23 cellular contexts compared by ENCODE assay signal in genomic region chr16:69346683-69347082, GRCh38. TPM values are rescaled to one million over a fixed set of nuclear protein-coding genes. Genes with fewer than 3 reads are reported as not detected.
"Had no signal": no experiment of that assay in that cellular context is flagged by ENCODE, and none has a peak within 500 bp of the region (broad histone marks: within the 10 kb centered on the region; RNA-seq: fewer than 3 reads in every experiment).

No MANE protein-coding gene starts in this region.

- H3K27ac ChIP-seq: body of pancreas, esophagus squamous epithelium, neural progenitor cell, stomach, testis, upper lobe of left lung had no signal

- H3K27me3 ChIP-seq: body of pancreas, esophagus squamous epithelium, neural progenitor cell, stomach, testis, upper lobe of left lung had no signal

- H3K4me1 ChIP-seq: neural progenitor cell, testis had no signal

- H3K9ac ChIP-seq: neural progenitor cell had no signal

- DNase-seq: activated CD4-positive, alpha-beta T cell treated with anti-CD3 and anti-CD28 coated beads, Interleukin-2, amount 10 ng/mL, durations not matched to agents 7 days and 5 days; activated CD4-positive, CD25-positive, alpha-beta regulatory T cell; activated CD8-positive, alpha-beta memory T cell treated with anti-CD3 and anti-CD28 coated beads for 24 hours; activated effector memory CD4-positive, alpha-beta T cell treated with anti-CD3 and anti-CD28 coated beads, Interleukin-2, amount 50 U/mL, for 16 hours; amniotic stem cell; body of pancreas; caudate nucleus; cortex of kidney; effector CD8-positive, alpha-beta T cell; esophagus squamous epithelium; hippocampal formation; naive B cell; stomach; testis; upper lobe of left lung had no signal

- H3K9me3 ChIP-seq: body of pancreas, esophagus squamous epithelium, stomach, testis, upper lobe of left lung had no signal

- H3K4me3 ChIP-seq: body of pancreas, esophagus squamous epithelium, neural progenitor cell, stomach, testis, upper lobe of left lung had no signal

- H3K4me2 ChIP-seq: neural progenitor cell had no signal

- ATAC-seq: body of pancreas, left lobe of liver, sciatic nerve had no signal

- H3K27ac Mint-ChIP-seq: activated CD4-positive, alpha-beta T cell treated with anti-CD3 and anti-CD28 coated beads, Interleukin-2, amount 10 ng/mL, durations not matched to agents 7 days and 5 days; activated naive CD8-positive, alpha-beta T cell; naive B cell; neural progenitor cell had no signal

- H3K4me1 Mint-ChIP-seq: neural progenitor cell had no signal

- H3K4me3 Mint-ChIP-seq: activated CD4-positive, alpha-beta T cell treated with anti-CD3 and anti-CD28 coated beads, Interleukin-2, amount 10 ng/mL, durations not matched to agents 7 days and 5 days; activated naive CD8-positive, alpha-beta T cell; naive B cell; neural progenitor cell had no signal

- FAIRE-seq: endothelial cell of umbilical vein, keratinocyte had no signal

- H3K27me3 Mint-ChIP-seq: activated CD4-positive, alpha-beta T cell treated with anti-CD3 and anti-CD28 coated beads, Interleukin-2, amount 10 ng/mL, durations not matched to agents 7 days and 5 days; activated naive CD8-positive, alpha-beta T cell; naive B cell had no signal

- H2AFZ ChIP-seq: neural progenitor cell had no signal

- H3K9me3 Mint-ChIP-seq: activated CD4-positive, alpha-beta T cell treated with anti-CD3 and anti-CD28 coated beads, Interleukin-2, amount 10 ng/mL, durations not matched to agents 7 days and 5 days; naive B cell; neural progenitor cell had no signal

RNA-seq across cellular contexts. Expression of gene TMED6, which starts 4.9 kb away (rescaled TPM):
- total RNA-seq: esophagus squamous epithelium, fibroblast of villous mesenchyme, glomerular endothelial cell, sciatic nerve had no signal
- polyA plus RNA-seq: endothelial cell of umbilical vein had no signal
